ENCODE assay signal across 8 cellular contexts in the genomic region with DNA sequence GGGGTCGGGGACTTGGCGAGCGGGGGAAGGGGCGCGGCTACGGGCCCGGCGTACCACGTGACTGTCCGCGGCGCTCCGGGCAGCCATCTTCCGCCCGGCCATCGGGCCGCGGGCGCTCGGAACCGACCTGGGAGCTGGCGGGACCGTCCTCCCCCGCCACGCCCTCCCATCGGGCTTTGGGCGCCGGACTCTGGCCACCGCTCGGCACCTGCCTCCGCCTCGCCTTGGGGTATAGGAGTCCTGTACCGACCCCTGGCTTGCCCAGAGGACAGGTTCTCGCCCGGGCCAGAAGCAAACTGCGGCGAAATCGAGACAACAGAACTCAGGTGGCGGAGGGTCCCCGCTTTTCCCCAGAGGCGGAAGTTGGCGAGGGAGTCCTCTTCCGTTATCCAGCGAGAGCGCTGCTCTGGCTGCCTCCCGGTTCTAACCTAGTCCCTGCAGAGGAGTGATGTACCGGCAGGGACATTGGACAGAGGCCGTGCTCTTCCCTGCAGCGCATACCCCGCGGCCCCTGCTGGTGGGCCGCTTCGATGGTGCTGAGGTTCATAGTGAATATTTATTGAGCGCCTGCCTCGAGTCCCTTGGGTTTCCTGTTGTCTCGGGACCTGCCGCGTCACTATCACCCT. TPM values are rescaled to one million over a fixed set of nuclear protein-coding genes. Genes with fewer than 3 reads are reported as not detected.
A peak's percentile ranks its signal among the peaks of the same experiment; 100 is the strongest.
DNase-seq lines count a peak whose midpoint lies in the region; ATAC-seq and TF ChIP-seq lines count a peak whose summit lies in the region.

No MANE protein-coding gene starts in this region.

- peak overlapping the region; percentile 91 to 99 (median 94) for H3K27ac Mint-ChIP-seq in CD14-positive monocyte
- peak overlapping the region; percentile 87 for H3K27ac Mint-ChIP-seq in activated CD4-positive, alpha-beta memory T cell treated with anti-CD3 and anti-CD28 coated beads, Interleukin-2, amount 10 ng/mL, durations not matched to agents 7 days and 5 days

- H3K27me3 Mint-ChIP-seq in CD14-positive monocyte (ENCODE audit: low read depth in 3 of 3): peaks cover 0 to 2% (median 0%) of the 10 kb centered on the region in 3 donors
- peaks cover 13% of the 10 kb centered on the region for H3K27me3 Mint-ChIP-seq in activated CD4-positive, alpha-beta memory T cell treated with anti-CD3 and anti-CD28 coated beads, Interleukin-2, amount 10 ng/mL, durations not matched to agents 7 days and 5 days

- TF ChIP-seq CTCF in CD14-positive monocyte (IDR thresholded peaks at IDR 0.05): peak; percentile 48

- intact Hi-C loops in CD14-positive monocyte (cut with micrococcal nuclease): loop anchor here in 1 of 2 donors (10.0 kb wide), 2 partner anchors 210 to 560 kb away; a partner anchor contains a TSS

- CTCF ChIA-PET in activated CD4-positive, alpha-beta memory T cell treated with anti-CD3 and anti-CD28 coated beads, Interleukin-2, amount 10 ng/mL, durations not matched to agents 7 days and 5 days (lab: Charles Lee): interaction anchor here (0.8 to 1.2 kb wide), 3 partner anchors 11 to 207 kb away, joined by 3 to 12 read pairs (median 3); no protein-coding TSS in a partner anchor

- H3K4me3 Mint-ChIP-seq in CD14-positive monocyte: peak overlapping the region; percentile 88 to 93
- peak overlapping the region; percentile 90 for H3K4me3 Mint-ChIP-seq in activated CD4-positive, alpha-beta memory T cell treated with anti-CD3 and anti-CD28 coated beads, Interleukin-2, amount 10 ng/mL, durations not matched to agents 7 days and 5 days

- no peaks in the 10 kb centered on the region for H3K9me3 Mint-ChIP-seq in CD14-positive monocyte
- no peaks in the 10 kb centered on the region for H3K9me3 Mint-ChIP-seq in activated CD4-positive, alpha-beta memory T cell treated with anti-CD3 and anti-CD28 coated beads, Interleukin-2, amount 10 ng/mL, durations not matched to agents 7 days and 5 days

- peaks cover 26% of the 10 kb centered on the region for H3K4me1 Mint-ChIP-seq in CD14-positive monocyte
- H3K4me1 Mint-ChIP-seq in activated CD4-positive, alpha-beta memory T cell treated with anti-CD3 and anti-CD28 coated beads, Interleukin-2, amount 10 ng/mL, durations not matched to agents 7 days and 5 days: peaks cover 39% of the 10 kb centered on the region

- peaks cover 2 to 14% of the 10 kb centered on the region in 2 donors for H3K36me3 Mint-ChIP-seq in CD14-positive monocyte
- peaks cover 4% of the 10 kb centered on the region for H3K36me3 Mint-ChIP-seq in activated CD4-positive, alpha-beta memory T cell treated with anti-CD3 and anti-CD28 coated beads, Interleukin-2, amount 10 ng/mL, durations not matched to agents 7 days and 5 days (ENCODE audit: low read depth)

- peak; percentile 62 for DNase-seq in CD14-positive monocyte (ENCODE audit: low spot score)
- peak; percentile 56 to 85 for DNase-seq in NCI-H526 (lab: John Stamatoyannopoulos, UW)
- peak; percentile 58 for DNase-seq in activated CD4-positive, alpha-beta memory T cell treated with anti-CD3 and anti-CD28 coated beads, Interleukin-2, amount 10 ng/mL, durations not matched to agents 7 days and 5 days
- DNase-seq in effector CD4-positive, alpha-beta T cell: peak; percentile 52
- peak; percentile 78 to 91 for DNase-seq in lung microvascular endothelial cell (ENCODE audit: low read depth in 2 of 2)
- peak; percentile 29 to 41 for DNase-seq in stimulated activated CD8-positive, alpha-beta memory T cell treated with anti-CD3 and anti-CD28 coated beads, Interleukin-15, amount 100 ng/mL, for 4 hours (ENCODE audit: low read depth in 2 of 2)

- POLR2A ChIA-PET in activated CD4-positive, alpha-beta memory T cell treated with anti-CD3 and anti-CD28 coated beads, Interleukin-2, amount 10 ng/mL, durations not matched to agents 7 days and 5 days (lab: Charles Lee): interaction anchor here (0.7 to 5.3 kb wide), 15 partner anchors 11 to 557 kb away, joined by 3 to 53 read pairs (median 4); a partner anchor contains a TSS

- ATAC-seq in GM19023 (IDR thresholded peaks at IDR 0.05; ENCODE audit: unreplicated experiment) (peak; percentile 47), HG03139 (IDR thresholded peaks at IDR 0.05; ENCODE audit: unreplicated experiment) (peak; percentile 35)

RNA-seq across cellular contexts. Expression of a gene that starts 1.2 kb away (rescaled TPM):
- 10 to 100 TPM; 19.5 to 20.4 TPM for polyA plus RNA-seq in CD14-positive monocyte
- 10 to 100 TPM; 18.9 to 19.9 TPM for total RNA-seq in activated CD4-positive, alpha-beta memory T cell treated with anti-CD3 and anti-CD28 coated beads, Interleukin-2, amount 10 ng/mL, durations not matched to agents 7 days and 5 days
- 32.3 and 76.2 TPM in 2 replicates for total RNA-seq in lung microvascular endothelial cell

Comparison
In these comparisons a context has a peak if more than half of its experiments do, and no peak if none do; other contexts are left out.
1. Peak in every context shown above with its lines: DNase-seq and ATAC-seq.